In the genomic region with DNA sequence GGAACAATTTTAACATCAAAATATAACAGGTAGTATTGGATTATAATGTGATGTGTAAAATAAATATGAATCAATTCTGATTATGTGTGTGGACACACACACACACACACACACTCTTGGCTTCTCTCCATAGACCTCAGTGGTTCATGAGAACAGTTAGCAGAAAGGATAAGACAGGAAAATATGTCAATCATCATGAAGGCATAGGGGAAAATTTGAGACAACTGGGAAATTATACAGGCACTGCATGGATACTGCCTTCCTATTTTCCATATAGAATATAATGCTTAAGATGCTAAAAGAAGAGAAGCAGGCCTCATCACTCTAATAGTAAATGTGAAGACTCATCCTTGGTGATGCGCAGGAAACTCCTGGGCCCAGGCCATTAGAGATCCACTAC, we compare ENCODE assay signal across 8 cellular contexts.
"Had no signal": no experiment of that assay in that cellular context is flagged by ENCODE, and none has a peak within 500 bp of the region (broad histone marks: within the 10 kb centered on the region; RNA-seq: fewer than 3 reads in every experiment).

No MANE protein-coding gene starts in this region.

- H3K4me3 ChIP-seq: GM12878 had no signal

- DNase-seq: GDM1, GF-D8 had no signal

- FAIRE-seq: G401.6, GM12878, GM12891, GM12892, GM18507, GM19239 had no signal
